14 cellular contexts compared by ENCODE assay signal in the genomic region with DNA sequence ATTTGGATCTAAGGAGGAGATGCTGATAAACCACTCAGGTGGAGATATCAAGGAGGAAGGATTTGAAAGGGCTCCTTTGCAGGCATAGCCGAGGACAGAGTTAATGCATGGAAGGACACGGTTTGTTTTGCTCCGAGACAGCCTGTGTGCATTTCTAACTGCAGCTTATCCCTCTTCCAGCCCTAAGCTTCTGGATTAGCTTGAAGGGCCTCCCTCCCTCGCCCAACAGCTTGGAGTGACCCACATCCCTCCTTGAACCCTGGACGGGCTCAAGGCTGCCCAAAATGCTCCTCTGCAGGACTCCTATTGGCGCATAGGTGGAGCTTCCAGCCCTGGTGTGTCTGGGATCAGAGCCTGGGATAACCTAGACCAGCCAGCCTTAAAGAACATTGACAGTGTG.
DNase-seq lines count a peak whose midpoint lies in the region; ATAC-seq, FAIRE-seq and TF ChIP-seq lines count a peak whose summit lies in the region.
"Had no signal": no experiment of that assay in that cellular context is flagged by ENCODE, and none has a peak within 500 bp of the region (broad histone marks: within the 10 kb centered on the region; RNA-seq: fewer than 3 reads in every experiment).

No MANE protein-coding gene starts in this region.

- H3K4me1 Mint-ChIP-seq in dendritic cell treated with granulocyte-macrophage colony-stimulating factor and Interleukin-4, amounts not matched to agents 40 ng/mL and 50 ng/mL, for 4 days (ENCODE audit: low read depth): peaks cover 92% of the 10 kb centered on the region

- no peaks in the 10 kb centered on the region for H3K27me3 Mint-ChIP-seq in dendritic cell treated with granulocyte-macrophage colony-stimulating factor and Interleukin-4, amounts not matched to agents 40 ng/mL and 50 ng/mL, for 4 days
- H3K27me3 Mint-ChIP-seq: IgD-negative memory B cell had no signal

- H3K9me3 Mint-ChIP-seq in dendritic cell treated with granulocyte-macrophage colony-stimulating factor and Interleukin-4, amounts not matched to agents 40 ng/mL and 50 ng/mL, for 4 days: no peaks in the 10 kb centered on the region
- H3K9me3 Mint-ChIP-seq: H9, IgD-negative memory B cell had no signal

- no peak for ATAC-seq in left ventricle myocardium superior

- no peaks in the 10 kb centered on the region for H3K9me3 ChIP-seq in right atrium auricular region

- no peak for FAIRE-seq in RCC 7860 (lab: Jason Lieb, UNC)
- FAIRE-seq: A204.1 had no signal

- H3K36me3 ChIP-seq in right atrium auricular region (no peaks in the 10 kb centered on the region), rectal smooth muscle tissue (ENCODE audit: control insufficient read depth, insufficient read depth, low read length) (no peaks in the 10 kb centered on the region)

- H3K27me3 ChIP-seq in right atrium auricular region (no peaks in the 10 kb centered on the region), rectal smooth muscle tissue (ENCODE audit: control insufficient read depth, insufficient read depth, low read length) (no peaks in the 10 kb centered on the region)

- H3K4me3 Mint-ChIP-seq in dendritic cell treated with granulocyte-macrophage colony-stimulating factor and Interleukin-4, amounts not matched to agents 40 ng/mL and 50 ng/mL, for 4 days: no peak overlapping the region
- H3K4me3 Mint-ChIP-seq: H9, IgD-negative memory B cell had no signal

- peaks cover 29% of the 10 kb centered on the region for H3K36me3 Mint-ChIP-seq in dendritic cell treated with granulocyte-macrophage colony-stimulating factor and Interleukin-4, amounts not matched to agents 40 ng/mL and 50 ng/mL, for 4 days (ENCODE audit: low read depth)
- H3K36me3 Mint-ChIP-seq: IgD-negative memory B cell had no signal

- peak overlapping the region; percentile 20 for H3K27ac Mint-ChIP-seq in dendritic cell treated with granulocyte-macrophage colony-stimulating factor and Interleukin-4, amounts not matched to agents 40 ng/mL and 50 ng/mL, for 4 days
- H3K27ac Mint-ChIP-seq: IgD-negative memory B cell had no signal

- DNase-seq in right atrium auricular region (ENCODE audit: low spot score): no peak
- no peak for DNase-seq in left ventricle myocardium superior
- DNase-seq in RCC 7860 (ENCODE audit: low spot score): no peak
- no peak for DNase-seq in cerebellar cortex (ENCODE audit: low spot score)
- no peak for DNase-seq in NCI-H146 (lab: John Stamatoyannopoulos, UW)
- no peak for DNase-seq in NCI-H69 (lab: John Stamatoyannopoulos, UW)
- DNase-seq: DMS153, EL, H9, NCI-H1417 treated with DMSO at 0.1 percent for 48 hours had no signal

- no peak for TF ChIP-seq CTCF in right atrium auricular region (IDR thresholded peaks at IDR 0.05)

- H3K4me3 ChIP-seq in right atrium auricular region (no peak overlapping the region), rectal smooth muscle tissue (ENCODE audit: low read length) (no peak overlapping the region)

- H3K4me1 ChIP-seq in right atrium auricular region (peaks cover 0 to 92% of the 10 kb centered on the region in 2 donors), rectal smooth muscle tissue (ENCODE audit: control insufficient read depth, insufficient read depth, low read length) (peaks cover 80% of the 10 kb centered on the region)

- intact Hi-C loops in left ventricle myocardium superior (cut with micrococcal nuclease): no loop called here
- intact Hi-C loops in dendritic cell treated with granulocyte-macrophage colony-stimulating factor and Interleukin-4, amounts not matched to agents 40 ng/mL and 50 ng/mL, for 4 days (cut with micrococcal nuclease): no loop called here

- no peak overlapping the region for H3K9ac ChIP-seq in rectal smooth muscle tissue (ENCODE audit: low read length)

- H3K27ac ChIP-seq in right atrium auricular region: peak overlapping the region; percentile 85 to 87
- H3K27ac ChIP-seq in rectal smooth muscle tissue (ENCODE audit: low read depth, low read length): peak overlapping the region; percentile 93
